8 cellular contexts compared by ENCODE assay signal in genomic region chrX:21975827-21976226, GRCh38. TPM values are rescaled to one million over a fixed set of nuclear protein-coding genes. Genes with fewer than 3 reads are reported as not detected.
A peak's percentile ranks its signal among the peaks of the same experiment; 100 is the strongest.
DNase-seq lines count a peak whose midpoint lies in the region; ATAC-seq lines count a peak whose summit lies in the region.

No MANE protein-coding gene starts in this region.

- peak; percentile 28 for DNase-seq in EL
- DNase-seq in NCI-H748 treated with DMSO at 0.1 percent for 48 hours (lab: John Stamatoyannopoulos, UW), result peak; percentile 1
- DNase-seq in pons (ENCODE audit: low spot score), result peak; percentile 25
- no peak for DNase-seq in medulla oblongata (ENCODE audit: extremely low spot score)
- no peak for DNase-seq in stimulated activated CD4-positive, alpha-beta T cell treated with anti-CD3 and anti-CD28 coated beads, Interleukin-4, amount 100 ng/mL, for 1 hour
- DNase-seq in NCI-H1417 treated with DMSO at 0.1 percent for 48 hours (lab: John Stamatoyannopoulos, UW), result no peak
- DNase-seq in OCI-M2 (lab: John Stamatoyannopoulos, UW; ENCODE audit: unreplicated experiment), result no peak

- peak; percentile 79 for ATAC-seq in esophagus mucosa

RNA-seq across cellular contexts. Expression of gene SMS, which starts 35.3 kb away (rescaled TPM):
- 29.7 TPM for total RNA-seq in esophagus mucosa

RNA-seq across cellular contexts. Expression of gene PHEX, which starts 56.3 kb away (rescaled TPM):
- 0.36 TPM for total RNA-seq in esophagus mucosa

Comparison
In these comparisons a context has a peak if more than half of its experiments do, and no peak if none do; other contexts are left out.
1. DNase-seq: peak in EL (single experiment), NCI-H748 treated with DMSO at 0.1 percent for 48 hours (single experiment) and pons (single experiment); none in medulla oblongata (single experiment), stimulated activated CD4-positive, alpha-beta T cell treated with anti-CD3 and anti-CD28 coated beads, Interleukin-4, amount 100 ng/mL, for 1 hour (single experiment), NCI-H1417 treated with DMSO at 0.1 percent for 48 hours (single experiment) and OCI-M2 (single experiment).